Comparison of ENCODE assay signal across 1 cellular context in the genomic region with DNA sequence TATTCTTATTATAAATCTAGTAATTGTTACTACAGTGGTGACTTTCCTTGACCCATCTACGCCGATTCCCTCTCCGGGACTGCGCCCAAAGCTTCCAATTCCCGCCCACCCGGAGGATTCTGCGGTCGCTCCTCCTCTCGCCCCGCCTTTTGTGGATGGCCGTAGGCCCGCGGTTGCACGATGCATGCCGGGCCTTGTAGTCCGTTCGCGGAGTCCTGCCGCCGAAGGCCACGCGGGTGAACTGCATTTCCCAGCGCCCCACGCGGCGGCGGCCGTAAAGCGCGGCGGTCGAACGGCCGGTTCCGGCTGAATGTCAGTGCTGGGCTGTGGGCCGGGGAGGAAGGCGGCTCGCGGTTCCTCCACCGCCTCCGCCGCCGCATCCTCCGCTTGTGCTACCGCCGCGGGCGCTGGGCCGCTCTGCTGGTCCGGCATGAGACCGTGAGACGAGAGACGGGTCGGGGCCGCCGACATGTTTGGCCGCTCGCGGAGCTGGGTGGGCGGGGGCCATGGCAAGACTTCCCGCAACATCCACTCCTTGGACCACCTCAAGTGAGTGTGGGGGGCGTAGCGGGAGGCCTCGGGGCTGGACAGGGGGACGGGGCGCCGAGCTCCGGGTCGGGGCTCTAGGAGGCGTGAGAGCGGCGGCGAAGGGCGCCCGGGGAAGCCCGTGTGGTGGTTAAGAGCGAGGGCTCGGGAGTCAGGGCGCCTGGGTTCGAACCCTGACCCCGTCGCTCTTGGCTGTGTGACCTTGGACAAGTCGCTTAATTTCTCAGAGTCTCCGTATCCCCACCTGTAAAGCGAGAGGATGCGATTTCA.
TF ChIP-seq lines count a peak whose summit lies in the region.

CLEC16A (plus strand) TSS at position 316 of the 816 bp plus-strand sequence; CDS start at position 470, 154 bp downstream.

TF ChIP-seq in HepG2, 621 proteins besides CTCF, POLR2A, EP300 and RAD21 (continued from another document and continues in another):
- 0 out of 2 replicates have a peak, but pooled peaks have one; percentile 47 for TF ChIP-seq ZNF713 (CRISPR knock-in tag; IDR thresholded peaks at IDR 0.05)
- TF ChIP-seq ZBTB7B (CRISPR knock-in tag; IDR thresholded peaks at IDR 0.05), result peak; percentile 80
- TF ChIP-seq XBP1 (CRISPR knock-in tag; IDR thresholded peaks at IDR 0.05), result no peak
- TF ChIP-seq TSC22D2 (CRISPR knock-in tag; IDR thresholded peaks at IDR 0.05; ENCODE audit: borderline replicate concordance), result peak; percentile 90
- TF ChIP-seq ZC3H4 (CRISPR knock-in tag; IDR thresholded peaks at IDR 0.05; ENCODE audit: borderline replicate concordance), result no peak
- TF ChIP-seq, protein P1, sequence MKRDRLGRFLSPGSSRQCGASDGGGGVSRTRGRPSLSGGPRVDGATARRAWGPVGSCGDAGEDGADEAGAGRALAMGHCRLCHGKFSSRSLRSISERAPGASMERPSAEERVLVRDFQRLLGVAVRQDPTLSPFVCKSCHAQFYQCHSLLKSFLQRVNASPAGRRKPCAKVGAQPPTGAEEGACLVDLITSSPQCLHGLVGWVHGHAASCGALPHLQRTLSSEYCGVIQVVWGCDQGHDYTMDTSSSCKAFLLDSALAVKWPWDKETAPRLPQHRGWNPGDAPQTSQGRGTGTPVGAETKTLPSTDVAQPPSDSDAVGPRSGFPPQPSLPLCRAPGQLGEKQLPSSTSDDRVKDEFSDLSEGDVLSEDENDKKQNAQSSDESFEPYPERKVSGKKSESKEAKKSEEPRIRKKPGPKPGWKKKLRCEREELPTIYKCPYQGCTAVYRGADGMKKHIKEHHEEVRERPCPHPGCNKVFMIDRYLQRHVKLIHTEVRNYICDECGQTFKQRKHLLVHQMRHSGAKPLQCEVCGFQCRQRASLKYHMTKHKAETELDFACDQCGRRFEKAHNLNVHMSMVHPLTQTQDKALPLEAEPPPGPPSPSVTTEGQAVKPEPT (CRISPR knock-in tag; IDR thresholded peaks at IDR 0.05; ENCODE audit: low read depth), result peak; percentile 81
- no peak for TF ChIP-seq TRIM24 (CRISPR knock-in tag; IDR thresholded peaks at IDR 0.05)
- TF ChIP-seq, protein P2, sequence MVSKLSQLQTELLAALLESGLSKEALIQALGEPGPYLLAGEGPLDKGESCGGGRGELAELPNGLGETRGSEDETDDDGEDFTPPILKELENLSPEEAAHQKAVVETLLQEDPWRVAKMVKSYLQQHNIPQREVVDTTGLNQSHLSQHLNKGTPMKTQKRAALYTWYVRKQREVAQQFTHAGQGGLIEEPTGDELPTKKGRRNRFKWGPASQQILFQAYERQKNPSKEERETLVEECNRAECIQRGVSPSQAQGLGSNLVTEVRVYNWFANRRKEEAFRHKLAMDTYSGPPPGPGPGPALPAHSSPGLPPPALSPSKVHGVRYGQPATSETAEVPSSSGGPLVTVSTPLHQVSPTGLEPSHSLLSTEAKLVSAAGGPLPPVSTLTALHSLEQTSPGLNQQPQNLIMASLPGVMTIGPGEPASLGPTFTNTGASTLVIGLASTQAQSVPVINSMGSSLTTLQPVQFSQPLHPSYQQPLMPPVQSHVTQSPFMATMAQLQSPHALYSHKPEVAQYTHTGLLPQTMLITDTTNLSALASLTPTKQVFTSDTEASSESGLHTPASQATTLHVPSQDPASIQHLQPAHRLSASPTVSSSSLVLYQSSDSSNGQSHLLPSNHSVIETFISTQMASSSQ (IDR thresholded peaks at IDR 0.05; ENCODE audit: low read depth), result peak; percentile 26; the same call in 1 of the 2 replicates
- TF ChIP-seq, protein P2 (CRISPR knock-in tag; IDR thresholded peaks at IDR 0.05; ENCODE audit: borderline replicate concordance), result peak; percentile 94
- peak; percentile 99 for TF ChIP-seq CBFB (CRISPR knock-in tag; IDR thresholded peaks at IDR 0.05)
- TF ChIP-seq ZNF879 (CRISPR knock-in tag; IDR thresholded peaks at IDR 0.05), result no peak
- TF ChIP-seq ZNF282 (IDR thresholded peaks at IDR 0.05; ENCODE audit: partially characterized antibody), result no peak
- TF ChIP-seq MTF2 (CRISPR knock-in tag; IDR thresholded peaks at IDR 0.05; ENCODE audit: borderline replicate concordance), result peak; percentile 95; the same call in 1 of the 2 replicates
- TF ChIP-seq ETV5 (CRISPR knock-in tag; IDR thresholded peaks at IDR 0.05; ENCODE audit: borderline replicate concordance), result peak; percentile 98
- peak; percentile 98; the same call in 1 of the 2 replicates for TF ChIP-seq ZNF747 (CRISPR knock-in tag; IDR thresholded peaks at IDR 0.05; ENCODE audit: borderline replicate concordance)
- peak; percentile 95; the same call in 1 of the 2 replicates for TF ChIP-seq ZBTB39 (CRISPR knock-in tag; IDR thresholded peaks at IDR 0.05)
- no peak for TF ChIP-seq PRPF4 (IDR thresholded peaks at IDR 0.05; ENCODE audit: low read depth, low read length, poor library complexity, severe bottlenecking)
- TF ChIP-seq SRF (IDR thresholded peaks at IDR 0.05; ENCODE audit: low read depth, low read length), result peak; percentile 90
- TF ChIP-seq, protein P3, sequence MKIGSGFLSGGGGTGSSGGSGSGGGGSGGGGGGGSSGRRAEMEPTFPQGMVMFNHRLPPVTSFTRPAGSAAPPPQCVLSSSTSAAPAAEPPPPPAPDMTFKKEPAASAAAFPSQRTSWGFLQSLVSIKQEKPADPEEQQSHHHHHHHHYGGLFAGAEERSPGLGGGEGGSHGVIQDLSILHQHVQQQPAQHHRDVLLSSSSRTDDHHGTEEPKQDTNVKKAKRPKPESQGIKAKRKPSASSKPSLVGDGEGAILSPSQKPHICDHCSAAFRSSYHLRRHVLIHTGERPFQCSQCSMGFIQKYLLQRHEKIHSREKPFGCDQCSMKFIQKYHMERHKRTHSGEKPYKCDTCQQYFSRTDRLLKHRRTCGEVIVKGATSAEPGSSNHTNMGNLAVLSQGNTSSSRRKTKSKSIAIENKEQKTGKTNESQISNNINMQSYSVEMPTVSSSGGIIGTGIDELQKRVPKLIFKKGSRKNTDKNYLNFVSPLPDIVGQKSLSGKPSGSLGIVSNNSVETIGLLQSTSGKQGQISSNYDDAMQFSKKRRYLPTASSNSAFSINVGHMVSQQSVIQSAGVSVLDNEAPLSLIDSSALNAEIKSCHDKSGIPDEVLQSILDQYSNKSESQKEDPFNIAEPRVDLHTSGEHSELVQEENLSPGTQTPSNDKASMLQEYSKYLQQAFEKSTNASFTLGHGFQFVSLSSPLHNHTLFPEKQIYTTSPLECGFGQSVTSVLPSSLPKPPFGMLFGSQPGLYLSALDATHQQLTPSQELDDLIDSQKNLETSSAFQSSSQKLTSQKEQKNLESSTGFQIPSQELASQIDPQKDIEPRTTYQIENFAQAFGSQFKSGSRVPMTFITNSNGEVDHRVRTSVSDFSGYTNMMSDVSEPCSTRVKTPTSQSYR (CRISPR knock-in tag; IDR thresholded peaks at IDR 0.05; ENCODE audit: borderline replicate concordance), result peak; percentile 46; the same call in 1 of the 2 replicates
- no peak for TF ChIP-seq NFIB (CRISPR knock-in tag; IDR thresholded peaks at IDR 0.05; ENCODE audit: borderline replicate concordance)
- TF ChIP-seq MED8 (CRISPR knock-in tag; IDR thresholded peaks at IDR 0.05; ENCODE audit: insufficient replicate concordance), result no peak
- TF ChIP-seq ZNF850 (CRISPR knock-in tag; conservative IDR thresholded peaks at IDR 0.05), result 0 out of 2 replicates have a peak, but pooled peaks have one; percentile 34
- TF ChIP-seq CHCHD3 (CRISPR knock-in tag; IDR thresholded peaks at IDR 0.05), result 0 out of 2 replicates have a peak, but pooled peaks have one; percentile 79
- peak; percentile 45; the same call in 1 of the 2 replicates for TF ChIP-seq ZKSCAN1 (IDR thresholded peaks at IDR 0.05; ENCODE audit: low read length)
- TF ChIP-seq, protein P4, sequence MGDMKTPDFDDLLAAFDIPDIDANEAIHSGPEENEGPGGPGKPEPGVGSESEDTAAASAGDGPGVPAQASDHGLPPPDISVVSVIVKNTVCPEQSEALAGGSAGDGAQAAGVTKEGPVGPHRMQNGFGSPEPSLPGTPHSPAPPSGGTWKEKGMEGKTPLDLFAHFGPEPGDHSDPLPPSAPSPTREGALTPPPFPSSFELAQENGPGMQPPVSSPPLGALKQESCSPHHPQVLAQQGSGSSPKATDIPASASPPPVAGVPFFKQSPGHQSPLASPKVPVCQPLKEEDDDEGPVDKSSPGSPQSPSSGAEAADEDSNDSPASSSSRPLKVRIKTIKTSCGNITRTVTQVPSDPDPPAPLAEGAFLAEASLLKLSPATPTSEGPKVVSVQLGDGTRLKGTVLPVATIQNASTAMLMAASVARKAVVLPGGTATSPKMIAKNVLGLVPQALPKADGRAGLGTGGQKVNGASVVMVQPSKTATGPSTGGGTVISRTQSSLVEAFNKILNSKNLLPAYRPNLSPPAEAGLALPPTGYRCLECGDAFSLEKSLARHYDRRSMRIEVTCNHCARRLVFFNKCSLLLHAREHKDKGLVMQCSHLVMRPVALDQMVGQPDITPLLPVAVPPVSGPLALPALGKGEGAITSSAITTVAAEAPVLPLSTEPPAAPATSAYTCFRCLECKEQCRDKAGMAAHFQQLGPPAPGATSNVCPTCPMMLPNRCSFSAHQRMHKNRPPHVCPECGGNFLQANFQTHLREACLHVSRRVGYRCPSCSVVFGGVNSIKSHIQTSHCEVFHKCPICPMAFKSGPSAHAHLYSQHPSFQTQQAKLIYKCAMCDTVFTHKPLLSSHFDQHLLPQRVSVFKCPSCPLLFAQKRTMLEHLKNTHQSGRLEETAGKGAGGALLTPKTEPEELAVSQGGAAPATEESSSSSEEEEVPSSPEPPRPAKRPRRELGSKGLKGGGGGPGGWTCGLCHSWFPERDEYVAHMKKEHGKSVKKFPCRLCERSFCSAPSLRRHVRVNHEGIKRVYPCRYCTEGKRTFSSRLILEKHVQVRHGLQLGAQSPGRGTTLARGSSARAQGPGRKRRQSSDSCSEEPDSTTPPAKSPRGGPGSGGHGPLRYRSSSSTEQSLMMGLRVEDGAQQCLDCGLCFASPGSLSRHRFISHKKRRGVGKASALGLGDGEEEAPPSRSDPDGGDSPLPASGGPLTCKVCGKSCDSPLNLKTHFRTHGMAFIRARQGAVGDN (CRISPR knock-in tag; IDR thresholded peaks at IDR 0.05), result peak; percentile 94
- TF ChIP-seq, protein P5, sequence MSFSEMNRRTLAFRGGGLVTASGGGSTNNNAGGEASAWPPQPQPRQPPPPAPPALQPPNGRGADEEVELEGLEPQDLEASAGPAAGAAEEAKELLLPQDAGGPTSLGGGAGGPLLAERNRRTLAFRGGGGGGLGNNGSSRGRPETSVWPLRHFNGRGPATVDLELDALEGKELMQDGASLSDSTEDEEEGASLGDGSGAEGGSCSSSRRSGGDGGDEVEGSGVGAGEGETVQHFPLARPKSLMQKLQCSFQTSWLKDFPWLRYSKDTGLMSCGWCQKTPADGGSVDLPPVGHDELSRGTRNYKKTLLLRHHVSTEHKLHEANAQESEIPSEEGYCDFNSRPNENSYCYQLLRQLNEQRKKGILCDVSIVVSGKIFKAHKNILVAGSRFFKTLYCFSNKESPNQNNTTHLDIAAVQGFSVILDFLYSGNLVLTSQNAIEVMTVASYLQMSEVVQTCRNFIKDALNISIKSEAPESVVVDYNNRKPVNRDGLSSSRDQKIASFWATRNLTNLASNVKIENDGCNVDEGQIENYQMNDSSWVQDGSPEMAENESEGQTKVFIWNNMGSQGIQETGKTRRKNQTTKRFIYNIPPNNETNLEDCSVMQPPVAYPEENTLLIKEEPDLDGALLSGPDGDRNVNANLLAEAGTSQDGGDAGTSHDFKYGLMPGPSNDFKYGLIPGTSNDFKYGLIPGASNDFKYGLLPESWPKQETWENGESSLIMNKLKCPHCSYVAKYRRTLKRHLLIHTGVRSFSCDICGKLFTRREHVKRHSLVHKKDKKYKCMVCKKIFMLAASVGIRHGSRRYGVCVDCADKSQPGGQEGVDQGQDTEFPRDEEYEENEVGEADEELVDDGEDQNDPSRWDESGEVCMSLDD (CRISPR knock-in tag; IDR thresholded peaks at IDR 0.05; ENCODE audit: borderline replicate concordance), result no peak
- TF ChIP-seq FOXK2 (IDR thresholded peaks at IDR 0.05), result no peak
- peak; percentile 73; the same call in 1 of the 2 replicates for TF ChIP-seq MXD1 (CRISPR knock-in tag; IDR thresholded peaks at IDR 0.05)
